8 cellular contexts compared by ENCODE assay signal in the genomic region with DNA sequence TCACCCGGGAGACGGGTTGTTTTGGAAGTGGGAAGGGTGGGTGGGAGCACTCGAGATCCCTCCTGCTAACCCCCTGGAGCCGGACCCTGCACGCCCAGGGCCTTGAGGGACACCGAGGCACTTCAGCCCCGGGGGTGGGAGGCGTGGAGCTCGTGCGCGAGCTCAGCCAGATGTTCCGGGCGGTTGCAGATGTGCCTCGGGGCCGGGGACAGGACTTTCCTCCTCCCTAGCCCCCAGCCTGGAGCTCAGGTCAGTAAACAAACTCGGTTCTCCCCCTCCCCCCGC. TPM values are rescaled to one million over a fixed set of nuclear protein-coding genes. Genes with fewer than 3 reads are reported as not detected.
DNase-seq lines count a peak whose midpoint lies in the region; ATAC-seq, FAIRE-seq and TF ChIP-seq lines count a peak whose summit lies in the region.

No MANE protein-coding gene starts in this region.

- H3K36me3 Mint-ChIP-seq in activated naive CD4-positive, alpha-beta T cell treated with anti-CD3 and anti-CD28 coated beads, Interleukin-2, amount 50 U/mL, for 24 hours: no peaks in the 10 kb centered on the region
- H3K36me3 Mint-ChIP-seq in type B pancreatic cell: no peaks in the 10 kb centered on the region

- H3K4me1 ChIP-seq in lung (ENCODE audit: control insufficient read depth in 2 of 2, insufficient read depth in 2 of 2, low read length in 2 of 2): peaks cover 0 to 21% of the 10 kb centered on the region in 2 donors

- H3K9me3 ChIP-seq in lung (ENCODE audit: control insufficient read depth in 2 of 2, insufficient read depth in 1 of 2, low read length in 1 of 2): no peaks in the 10 kb centered on the region

- no peak for ATAC-seq in lung (ENCODE audit: insufficient read depth, low FRiP score)

- no peaks in the 10 kb centered on the region for H3K36me3 ChIP-seq in lung (ENCODE audit: control insufficient read depth in 2 of 2, insufficient read depth in 2 of 2, low read length in 2 of 2)

- H3K27ac Mint-ChIP-seq in activated naive CD4-positive, alpha-beta T cell treated with anti-CD3 and anti-CD28 coated beads, Interleukin-2, amount 50 U/mL, for 24 hours: no peak overlapping the region
- no peak overlapping the region for H3K27ac Mint-ChIP-seq in type B pancreatic cell

- H3K4me3 ChIP-seq in astrocyte of the spinal cord (ENCODE audit: low read depth, low read length) (peak overlapping the region; percentile 3), lung (peak overlapping the region; percentile 7)

- in situ Hi-C loops in astrocyte of the spinal cord (cut with HindIII; ENCODE audit: low sequenced_read_pairs): no loop called here

- H3K4me3 Mint-ChIP-seq in activated naive CD4-positive, alpha-beta T cell treated with anti-CD3 and anti-CD28 coated beads, Interleukin-2, amount 50 U/mL, for 24 hours: peak overlapping the region; percentile 58
- peak overlapping the region; percentile 57 for H3K4me3 Mint-ChIP-seq in type B pancreatic cell

- TF ChIP-seq CTCF in astrocyte of the spinal cord (IDR thresholded peaks at IDR 0.05; ENCODE audit: low read depth, low read length) (no peak), lung (IDR thresholded peaks at IDR 0.05; ENCODE audit: control extremely low read depth, extremely low read depth) (no peak), type B pancreatic cell (conservative IDR thresholded peaks at IDR 0.05) (no peak)

- DNase-seq in activated naive CD4-positive, alpha-beta T cell treated with Interleukin-2 at 50 U/mL for 16 hours: no peak
- DNase-seq in astrocyte of the spinal cord (ENCODE audit: low read depth, low spot score) (no peak), lung (ENCODE audit: low spot score) (no peak), type B pancreatic cell (ENCODE audit: extremely low spot score, unreplicated experiment) (no peak), frontal cortex (ENCODE audit: low spot score in 2 of 2) (no peak), DMS53 (lab: John Stamatoyannopoulos, UW) (no peak), OCI-M2 (lab: John Stamatoyannopoulos, UW; ENCODE audit: unreplicated experiment) (no peak)

- H3K4me1 Mint-ChIP-seq in activated naive CD4-positive, alpha-beta T cell treated with anti-CD3 and anti-CD28 coated beads, Interleukin-2, amount 50 U/mL, for 24 hours: peaks cover 16% of the 10 kb centered on the region
- H3K4me1 Mint-ChIP-seq in type B pancreatic cell (ENCODE audit: unreplicated experiment): peaks cover 19% of the 10 kb centered on the region

- no peak for FAIRE-seq in frontal cortex (lab: Jason Lieb, UNC)

- H3K9me3 Mint-ChIP-seq in activated naive CD4-positive, alpha-beta T cell treated with anti-CD3 and anti-CD28 coated beads, Interleukin-2, amount 50 U/mL, for 24 hours: no peaks in the 10 kb centered on the region
- no peaks in the 10 kb centered on the region for H3K9me3 Mint-ChIP-seq in type B pancreatic cell

- peaks cover 27% of the 10 kb centered on the region for H3K27me3 Mint-ChIP-seq in activated naive CD4-positive, alpha-beta T cell treated with anti-CD3 and anti-CD28 coated beads, Interleukin-2, amount 50 U/mL, for 24 hours
- peaks cover 56% of the 10 kb centered on the region for H3K27me3 Mint-ChIP-seq in type B pancreatic cell

- WGBS in lung, 2 donors: 0% methylated on average over 13 to 17 of the region's 17 CpGs

- H3K27me3 ChIP-seq in lung (ENCODE audit: control insufficient read depth, insufficient read depth): no peaks in the 10 kb centered on the region

- peak overlapping the region in 1 of 2 donors; percentile 62 for H3K27ac ChIP-seq in lung (ENCODE audit: low read depth in 1 of 2, low read length in 1 of 2)

RNA-seq across cellular contexts. Expression of gene WNT11, which starts 3.3 kb away (rescaled TPM):
- 10 to 100 TPM in 1 of 2 donors, 1 to 10 TPM in 1; 4.4 to 31.3 TPM for total RNA-seq in lung
- polyA plus RNA-seq in lung: 1 to 10 TPM; 1.5 to 2.7 TPM
- 18.2 and 25.9 TPM in 2 replicates for total RNA-seq in type B pancreatic cell (ENCODE audit: low replicate concordance)
- total RNA-seq in frontal cortex: 5.7 TPM
